Comparison of ENCODE assay signal across 22 cellular contexts in genomic region chr7:102205915-102206314, GRCh38.
"Had no signal": no experiment of that assay in that cellular context is flagged by ENCODE, and none has a peak within 500 bp of the region (broad histone marks: within the 10 kb centered on the region; RNA-seq: fewer than 3 reads in every experiment).

No MANE protein-coding gene starts in this region.

- H3K27me3 Mint-ChIP-seq: memory B cell; stimulated activated naive B cell treated with anti-CD40 and anti-IgM and Interleukin-4, amounts not matched to agents 10 μg/mL and 1 μg/mL and 100 μg/mL, for 72 hours; type B pancreatic cell had no signal

- H3K27ac Mint-ChIP-seq: memory B cell; mesothelial cell of epicardium; stimulated activated naive B cell treated with anti-CD40 and anti-IgM and Interleukin-4, amounts not matched to agents 10 μg/mL and 1 μg/mL and 100 μg/mL, for 72 hours; type B pancreatic cell had no signal

- ATAC-seq: foreskin keratinocyte; left cardiac atrium; lower lobe of right lung; pancreas; sciatic nerve; stimulated activated naive B cell treated with anti-CD40 and anti-IgM and Interleukin-4, amounts not matched to agents 10 μg/mL and 1 μg/mL and 100 μg/mL, for 72 hours had no signal

- H3K4me3 Mint-ChIP-seq: memory B cell; mesothelial cell of epicardium; stimulated activated naive B cell treated with anti-CD40 and anti-IgM and Interleukin-4, amounts not matched to agents 10 μg/mL and 1 μg/mL and 100 μg/mL, for 72 hours; type B pancreatic cell had no signal

- DNase-seq: cerebellar nuclear complex; colonic mucosa; dermis blood vessel endothelial cell; erythroblast; foreskin keratinocyte; kidney; left cardiac atrium; left ventricle myocardium inferior; lower lobe of right lung; occipital lobe; pancreas; spleen; stimulated activated CD4-positive, alpha-beta T cell treated with anti-CD3 and anti-CD28 coated beads, Interleukin-15, amount 100 ng/mL, for 24 hours; stimulated activated CD4-positive, alpha-beta T cell treated with anti-CD3 and anti-CD28 coated beads, Interleukin-1b, Interleukin-23, amount 100 ng/mL, for 48 hours; stimulated activated CD4-positive, alpha-beta T cell treated with anti-CD3 and anti-CD28 coated beads, Interleukin-4, amount 100 ng/mL, for 24 hours; stimulated activated naive B cell treated with anti-CD40 and anti-IgM and Interleukin-4, amounts not matched to agents 10 μg/mL and 1 μg/mL and 100 μg/mL, for 72 hours; stomach; thyroid gland had no signal

- H3K9me3 Mint-ChIP-seq: memory B cell; mesothelial cell of epicardium; stimulated activated naive B cell treated with anti-CD40 and anti-IgM and Interleukin-4, amounts not matched to agents 10 μg/mL and 1 μg/mL and 100 μg/mL, for 72 hours; type B pancreatic cell had no signal

- H3K4me1 Mint-ChIP-seq: mesothelial cell of epicardium had no signal
